In the genomic region with DNA sequence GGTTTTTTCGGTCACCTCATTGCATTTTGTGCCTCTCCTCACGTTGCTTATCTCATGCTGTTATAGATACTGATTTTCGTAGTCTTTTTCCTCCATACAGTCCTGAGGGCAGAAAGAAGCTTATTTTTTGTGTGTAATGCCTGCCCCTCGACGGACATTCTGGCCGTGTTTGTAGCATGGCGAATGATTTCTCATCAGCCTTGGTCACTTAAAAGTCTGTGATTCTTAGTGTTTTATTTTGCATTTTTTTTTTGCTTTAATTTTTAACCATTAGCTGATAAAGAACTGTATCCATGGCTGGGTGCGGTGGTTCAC, we compare ENCODE assay signal across 8 cellular contexts. TPM values are rescaled to one million over a fixed set of nuclear protein-coding genes. Genes with fewer than 3 reads are reported as not detected.
DNase-seq lines count a peak whose midpoint lies in the region; ATAC-seq and TF ChIP-seq lines count a peak whose summit lies in the region.

No MANE protein-coding gene starts in this region.

- CTCF ChIA-PET in A673 (lab: Charles Lee) (no interaction called here), OCI-LY7 (lab: Charles Lee; ENCODE audit: unreplicated experiment) (no interaction called here)

- TF ChIP-seq CTCF in A673 (conservative IDR thresholded peaks at IDR 0.05; ENCODE audit: low read depth, low read length) (no peak), OCI-LY7 (conservative IDR thresholded peaks at IDR 0.05; ENCODE audit: low read length) (peak; percentile 44; the same call in 1 of the 2 replicates), esophagus squamous epithelium (IDR thresholded peaks at IDR 0.05) (no peak)

- H3K27ac ChIP-seq in A673 (ENCODE audit: low read depth, low read length, poor library complexity, severe bottlenecking) (no peak overlapping the region), OCI-LY7 (ENCODE audit: low read depth, low read length, poor library complexity, severe bottlenecking) (no peak overlapping the region), esophagus squamous epithelium (peak overlapping the region; percentile 63 to 90 (median 79))

- H3K4me1 ChIP-seq in A673 (ENCODE audit: insufficient read depth, low read length, poor library complexity, severe bottlenecking) (peaks cover 11% of the 10 kb centered on the region), OCI-LY7 (ENCODE audit: insufficient read depth, low read length, poor library complexity, severe bottlenecking) (peaks cover 17% of the 10 kb centered on the region), esophagus squamous epithelium (peaks cover 3 to 26% (median 19%) of the 10 kb centered on the region in 3 donors)

- no peak for TF ChIP-seq POLR2A in esophagus squamous epithelium (IDR thresholded peaks at IDR 0.05)

- DNase-seq in A673 (ENCODE audit: low spot score) (no peak), OCI-LY7 (ENCODE audit: low spot score) (no peak), esophagus squamous epithelium (lab: John Stamatoyannopoulos, UW) (no peak), sciatic nerve (ENCODE audit: low spot score) (no peak), mesenteric fat pad (ENCODE audit: low spot score) (no peak), NCI-H1105 (lab: John Stamatoyannopoulos, UW) (no peak)
- DNase-seq in central memory CD4-positive, alpha-beta T cell, result no peak

- H3K36me3 ChIP-seq in A673 (ENCODE audit: insufficient read depth, low read length, poor library complexity, severe bottlenecking), result peaks cover 10% of the 10 kb centered on the region
- peaks cover 30% of the 10 kb centered on the region for H3K36me3 ChIP-seq in OCI-LY7 (ENCODE audit: insufficient read depth, low read length)
- peaks cover 0 to 25% (median 0%) of the 10 kb centered on the region in 3 donors for H3K36me3 ChIP-seq in esophagus squamous epithelium

- ATAC-seq in GM21447 (IDR thresholded peaks at IDR 0.05; ENCODE audit: unreplicated experiment) (peak; percentile 3), sciatic nerve (peak; percentile 42)

- H4K20me1 ChIP-seq in OCI-LY7 (ENCODE audit: insufficient read depth, low read length), result peaks cover 9% of the 10 kb centered on the region; the same call in 1 of the 2 replicates

- H3K4me3 ChIP-seq in A673 (ENCODE audit: low read depth, low read length, poor library complexity, severe bottlenecking) (peak overlapping the region; percentile 74), OCI-LY7 (ENCODE audit: low read depth, low read length, poor library complexity, severe bottlenecking) (peak overlapping the region; percentile 98), esophagus squamous epithelium (peak overlapping the region; percentile 57 to 94 (median 64))

- peak overlapping the region; percentile 95; the same call in 1 of the 2 replicates for H3K4me2 ChIP-seq in OCI-LY7 (ENCODE audit: low read length)

- H3K27me3 ChIP-seq in A673 (replicated peaks; ENCODE audit: insufficient read depth, low read depth, low read length, poor library complexity), result no peaks in the 10 kb centered on the region
- no peaks in the 10 kb centered on the region for H3K27me3 ChIP-seq in esophagus squamous epithelium

- 18 to 34% methylated on average over 7 to 8 of the region's 8 CpGs for WGBS in esophagus squamous epithelium, 2 donors

- POLR2A ChIA-PET in A673 (lab: Charles Lee; ENCODE audit: low non-redundant PET), result no interaction called here
- POLR2A ChIA-PET in OCI-LY7 (lab: Charles Lee), result interaction anchor here (0.7 to 2.9 kb wide), 5 partner anchors 9 to 41 kb away, joined by 4 to 13 read pairs (median 7); a partner anchor contains a TSS

- no peaks in the 10 kb centered on the region for H3K9me3 ChIP-seq in A673 (ENCODE audit: low read depth, low read length, poor library complexity, severe bottlenecking)
- H3K9me3 ChIP-seq in OCI-LY7 (ENCODE audit: low read length), result no peaks in the 10 kb centered on the region
- H3K9me3 ChIP-seq in esophagus squamous epithelium, result no peaks in the 10 kb centered on the region

- intact Hi-C loops in A673 (cut with micrococcal nuclease; ENCODE audit: unreplicated experiment), result loop anchor here (5.0 kb wide), 1 partner anchor 79 kb away; no protein-coding TSS in a partner anchor
- intact Hi-C loops in OCI-LY7 (cut with micrococcal nuclease; ENCODE audit: unreplicated experiment), result loop anchor here (2.0 kb wide), 1 partner anchor 40 kb away; a partner anchor contains a TSS
- intact Hi-C loops in esophagus squamous epithelium (cut with DNase I), result loop anchor here (10.0 kb wide), 1 partner anchor 82 kb away; no protein-coding TSS in a partner anchor
- intact Hi-C loops in sciatic nerve (cut with DNase I), result loop anchor here (10.0 kb wide), 1 partner anchor 82 kb away; no protein-coding TSS in a partner anchor

- peak overlapping the region; percentile 90; the same call in 1 of the 2 replicates for H2AFZ ChIP-seq in OCI-LY7 (ENCODE audit: low read length)

- peaks cover 38% of the 10 kb centered on the region for H3K79me2 ChIP-seq in OCI-LY7 (ENCODE audit: insufficient read depth, low read depth, low read length)

- H3K9me2 ChIP-seq in OCI-LY7 (ENCODE audit: insufficient read depth, low read length), result no peaks in the 10 kb centered on the region

- BruUV-seq in A673 (replicated peaks; lab: Mats Ljungman, UMichigan) (no TSS peak), OCI-LY7 (replicated peaks; lab: Mats Ljungman, UMichigan) (no TSS peak)

RNA-seq across cellular contexts. Expression of a gene that starts 0.5 kb away (rescaled TPM):
- 36.8 and 48.6 TPM in 2 replicates for total RNA-seq in A673 (2021)
- 31.6 and 38.5 TPM in 2 replicates for total RNA-seq in OCI-LY7 (2014; rRNA removed; shearing (Covaris generic))
- 31.2 and 37.1 TPM in 2 replicates for total RNA-seq in OCI-LY7 (2022)
- total RNA-seq in esophagus squamous epithelium, result 10 to 100 TPM; 11.3 to 24.8 (median 18.5) TPM
- total RNA-seq in sciatic nerve, result 22.4 TPM
- total RNA-seq in mesenteric fat pad, result 22.2 TPM

RNA-seq across cellular contexts. Expression of a gene that starts 39.1 kb away (rescaled TPM):
- total RNA-seq in A673 (2021), result 1.6 TPM in 2 replicates
- 3.9 and 5.0 TPM in 2 replicates for total RNA-seq in OCI-LY7 (2014; rRNA removed; shearing (Covaris generic))
- total RNA-seq in OCI-LY7 (2022), result 1.9 and 2.2 TPM in 2 replicates
- 10 to 100 TPM in 1 of 4 donors, 1 to 10 TPM in 3; 5.2 to 13.5 (median 7.0) TPM for total RNA-seq in esophagus squamous epithelium
- total RNA-seq in sciatic nerve, result 20.4 TPM
- 13.2 TPM for total RNA-seq in mesenteric fat pad

Comparison
In these comparisons a context has a peak if more than half of its experiments do, and no peak if none do; other contexts are left out.
1. H3K27ac ChIP-seq: peak in esophagus squamous epithelium (4 of 4); none in A673 (single experiment) and OCI-LY7 (single experiment).
2. Peak in every context shown above with its lines, with median percentiles within 50 percentile points of each other: H3K4me3 ChIP-seq.